ENCODE assay signal across 1 cellular context in the genomic region with DNA sequence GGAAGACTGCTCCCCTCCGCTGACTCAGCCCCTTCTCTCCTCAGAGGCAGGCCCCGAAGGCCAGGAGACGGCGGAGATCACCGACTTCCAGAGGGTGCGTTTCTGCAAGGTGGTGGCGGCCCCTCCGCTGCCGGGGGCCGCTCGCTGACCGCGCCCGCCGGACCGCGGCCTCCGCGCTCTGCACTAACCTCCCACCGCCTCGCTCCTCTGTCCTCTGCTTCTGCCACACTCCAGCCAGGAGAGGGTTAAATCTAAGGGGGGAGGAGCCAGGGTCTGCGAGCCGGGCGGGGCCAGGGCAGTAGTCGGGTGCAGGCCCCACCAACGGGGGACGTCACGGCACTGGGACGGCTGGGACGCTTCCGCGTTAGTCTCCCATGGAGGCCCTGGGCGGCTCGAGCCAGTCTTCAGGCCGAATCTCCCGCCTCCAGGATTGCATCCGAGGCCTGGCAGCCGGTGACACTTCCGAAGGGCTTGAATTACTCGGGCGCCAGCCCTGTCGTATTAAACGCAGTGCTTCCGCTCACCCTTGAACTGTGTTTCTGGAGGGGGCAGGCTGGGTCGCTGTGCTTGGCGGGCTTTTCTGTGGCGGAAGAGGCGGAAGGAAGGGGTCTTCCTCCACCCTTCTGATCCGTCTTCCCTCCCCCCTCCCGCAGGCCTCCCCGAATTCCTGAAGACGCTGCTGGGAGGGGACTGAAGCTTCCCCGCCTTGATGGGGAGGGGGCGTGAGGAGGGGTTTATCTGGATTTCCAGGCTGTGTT.
TF ChIP-seq lines count a peak whose summit lies in the region.

No MANE protein-coding gene starts in this region.

TF ChIP-seq in HepG2, 621 proteins besides CTCF, POLR2A, EP300 and RAD21 (continued from another document and continues in another):
- peak; percentile 57; the same call in 1 of the 2 replicates for TF ChIP-seq ZNF143 (CRISPR knock-in tag; IDR thresholded peaks at IDR 0.05)
- TF ChIP-seq RBM39 (IDR thresholded peaks at IDR 0.05; ENCODE audit: low read depth, low read length, poor library complexity, severe bottlenecking): peak; percentile 16
- peak; percentile 36; the same call in 1 of the 2 replicates for TF ChIP-seq WIZ (CRISPR knock-in tag; IDR thresholded peaks at IDR 0.05)
- 0 out of 2 replicates have a peak, but pooled peaks have one; percentile 42 for TF ChIP-seq ZNF275 (CRISPR knock-in tag; IDR thresholded peaks at IDR 0.05; ENCODE audit: borderline replicate concordance)
- TF ChIP-seq E2F1 (CRISPR knock-in tag; IDR thresholded peaks at IDR 0.05): 0 out of 2 replicates have a peak, but pooled peaks have one; percentile 23
- 0 out of 2 replicates have a peak, but pooled peaks have one; percentile 73 for TF ChIP-seq ZNF564 (CRISPR knock-in tag; IDR thresholded peaks at IDR 0.05)
- TF ChIP-seq TAF1 (CRISPR knock-in tag; IDR thresholded peaks at IDR 0.05): peak; percentile 69; the same call in 1 of the 2 replicates
- TF ChIP-seq SOX6 (IDR thresholded peaks at IDR 0.05): no peak
- peak; percentile 44; the same call in 1 of the 2 replicates for TF ChIP-seq SOX6 (CRISPR knock-in tag; IDR thresholded peaks at IDR 0.05)
- peak; percentile 41; the same call in 1 of the 2 replicates for TF ChIP-seq SALL1 (CRISPR knock-in tag; IDR thresholded peaks at IDR 0.05)
- peak; percentile 50; the same call in 1 of the 2 replicates for TF ChIP-seq ATF2 (CRISPR knock-in tag; IDR thresholded peaks at IDR 0.05)
- TF ChIP-seq ZNF773 (CRISPR knock-in tag; IDR thresholded peaks at IDR 0.05; ENCODE audit: borderline replicate concordance): no peak
- TF ChIP-seq POGZ (CRISPR knock-in tag; IDR thresholded peaks at IDR 0.05): peak; percentile 55
- TF ChIP-seq MEIS1 (CRISPR knock-in tag; IDR thresholded peaks at IDR 0.05; ENCODE audit: borderline replicate concordance): peak; percentile 72; the same call in 1 of the 2 replicates
- TF ChIP-seq MAFK (conservative IDR thresholded peaks at IDR 0.05 in 1 of 2, IDR thresholded peaks at IDR 0.05 in 1 of 2; ENCODE audit: low read length in 2 of 2): 0 out of 4 replicates have a peak, but pooled peaks of 1 of the 2 experiments have one; percentile 2
- TF ChIP-seq, protein P1, sequence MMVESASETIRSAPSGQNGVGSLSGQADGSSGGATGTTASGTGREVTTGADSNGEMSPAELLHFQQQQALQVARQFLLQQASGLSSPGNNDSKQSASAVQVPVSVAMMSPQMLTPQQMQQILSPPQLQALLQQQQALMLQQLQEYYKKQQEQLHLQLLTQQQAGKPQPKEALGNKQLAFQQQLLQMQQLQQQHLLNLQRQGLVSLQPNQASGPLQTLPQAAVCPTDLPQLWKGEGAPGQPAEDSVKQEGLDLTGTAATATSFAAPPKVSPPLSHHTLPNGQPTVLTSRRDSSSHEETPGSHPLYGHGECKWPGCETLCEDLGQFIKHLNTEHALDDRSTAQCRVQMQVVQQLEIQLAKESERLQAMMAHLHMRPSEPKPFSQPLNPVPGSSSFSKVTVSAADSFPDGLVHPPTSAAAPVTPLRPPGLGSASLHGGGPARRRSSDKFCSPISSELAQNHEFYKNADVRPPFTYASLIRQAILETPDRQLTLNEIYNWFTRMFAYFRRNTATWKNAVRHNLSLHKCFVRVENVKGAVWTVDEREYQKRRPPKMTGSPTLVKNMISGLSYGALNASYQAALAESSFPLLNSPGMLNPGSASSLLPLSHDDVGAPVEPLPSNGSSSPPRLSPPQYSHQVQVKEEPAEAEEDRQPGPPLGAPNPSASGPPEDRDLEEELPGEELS (CRISPR knock-in tag; IDR thresholded peaks at IDR 0.05): 0 out of 2 replicates have a peak, but pooled peaks have one; percentile 12
- TF ChIP-seq HOXD1 (CRISPR knock-in tag; IDR thresholded peaks at IDR 0.05): 0 out of 2 replicates have a peak, but pooled peaks have one; percentile 18
- TF ChIP-seq ZNF7 (CRISPR knock-in tag; IDR thresholded peaks at IDR 0.05): no peak
- no peak for TF ChIP-seq ZSCAN20 (CRISPR knock-in tag; IDR thresholded peaks at IDR 0.05; ENCODE audit: borderline replicate concordance)
- TF ChIP-seq, protein P2, sequence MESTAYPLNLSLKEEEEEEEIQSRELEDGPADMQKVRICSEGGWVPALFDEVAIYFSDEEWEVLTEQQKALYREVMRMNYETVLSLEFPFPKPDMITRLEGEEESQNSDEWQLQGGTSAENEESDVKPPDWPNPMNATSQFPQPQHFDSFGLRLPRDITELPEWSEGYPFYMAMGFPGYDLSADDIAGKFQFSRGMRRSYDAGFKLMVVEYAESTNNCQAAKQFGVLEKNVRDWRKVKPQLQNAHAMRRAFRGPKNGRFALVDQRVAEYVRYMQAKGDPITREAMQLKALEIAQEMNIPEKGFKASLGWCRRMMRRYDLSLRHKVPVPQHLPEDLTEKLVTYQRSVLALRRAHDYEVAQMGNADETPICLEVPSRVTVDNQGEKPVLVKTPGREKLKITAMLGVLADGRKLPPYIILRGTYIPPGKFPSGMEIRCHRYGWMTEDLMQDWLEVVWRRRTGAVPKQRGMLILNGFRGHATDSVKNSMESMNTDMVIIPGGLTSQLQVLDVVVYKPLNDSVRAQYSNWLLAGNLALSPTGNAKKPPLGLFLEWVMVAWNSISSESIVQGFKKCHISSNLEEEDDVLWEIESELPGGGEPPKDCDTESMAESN (CRISPR knock-in tag; conservative IDR thresholded peaks at IDR 0.05): 0 out of 2 replicates have a peak, but pooled peaks have one; percentile 18
- peak; percentile 55; the same call in 1 of the 2 replicates for TF ChIP-seq GFI1 (CRISPR knock-in tag; IDR thresholded peaks at IDR 0.05; ENCODE audit: borderline replicate concordance)
- TF ChIP-seq, protein P3, sequence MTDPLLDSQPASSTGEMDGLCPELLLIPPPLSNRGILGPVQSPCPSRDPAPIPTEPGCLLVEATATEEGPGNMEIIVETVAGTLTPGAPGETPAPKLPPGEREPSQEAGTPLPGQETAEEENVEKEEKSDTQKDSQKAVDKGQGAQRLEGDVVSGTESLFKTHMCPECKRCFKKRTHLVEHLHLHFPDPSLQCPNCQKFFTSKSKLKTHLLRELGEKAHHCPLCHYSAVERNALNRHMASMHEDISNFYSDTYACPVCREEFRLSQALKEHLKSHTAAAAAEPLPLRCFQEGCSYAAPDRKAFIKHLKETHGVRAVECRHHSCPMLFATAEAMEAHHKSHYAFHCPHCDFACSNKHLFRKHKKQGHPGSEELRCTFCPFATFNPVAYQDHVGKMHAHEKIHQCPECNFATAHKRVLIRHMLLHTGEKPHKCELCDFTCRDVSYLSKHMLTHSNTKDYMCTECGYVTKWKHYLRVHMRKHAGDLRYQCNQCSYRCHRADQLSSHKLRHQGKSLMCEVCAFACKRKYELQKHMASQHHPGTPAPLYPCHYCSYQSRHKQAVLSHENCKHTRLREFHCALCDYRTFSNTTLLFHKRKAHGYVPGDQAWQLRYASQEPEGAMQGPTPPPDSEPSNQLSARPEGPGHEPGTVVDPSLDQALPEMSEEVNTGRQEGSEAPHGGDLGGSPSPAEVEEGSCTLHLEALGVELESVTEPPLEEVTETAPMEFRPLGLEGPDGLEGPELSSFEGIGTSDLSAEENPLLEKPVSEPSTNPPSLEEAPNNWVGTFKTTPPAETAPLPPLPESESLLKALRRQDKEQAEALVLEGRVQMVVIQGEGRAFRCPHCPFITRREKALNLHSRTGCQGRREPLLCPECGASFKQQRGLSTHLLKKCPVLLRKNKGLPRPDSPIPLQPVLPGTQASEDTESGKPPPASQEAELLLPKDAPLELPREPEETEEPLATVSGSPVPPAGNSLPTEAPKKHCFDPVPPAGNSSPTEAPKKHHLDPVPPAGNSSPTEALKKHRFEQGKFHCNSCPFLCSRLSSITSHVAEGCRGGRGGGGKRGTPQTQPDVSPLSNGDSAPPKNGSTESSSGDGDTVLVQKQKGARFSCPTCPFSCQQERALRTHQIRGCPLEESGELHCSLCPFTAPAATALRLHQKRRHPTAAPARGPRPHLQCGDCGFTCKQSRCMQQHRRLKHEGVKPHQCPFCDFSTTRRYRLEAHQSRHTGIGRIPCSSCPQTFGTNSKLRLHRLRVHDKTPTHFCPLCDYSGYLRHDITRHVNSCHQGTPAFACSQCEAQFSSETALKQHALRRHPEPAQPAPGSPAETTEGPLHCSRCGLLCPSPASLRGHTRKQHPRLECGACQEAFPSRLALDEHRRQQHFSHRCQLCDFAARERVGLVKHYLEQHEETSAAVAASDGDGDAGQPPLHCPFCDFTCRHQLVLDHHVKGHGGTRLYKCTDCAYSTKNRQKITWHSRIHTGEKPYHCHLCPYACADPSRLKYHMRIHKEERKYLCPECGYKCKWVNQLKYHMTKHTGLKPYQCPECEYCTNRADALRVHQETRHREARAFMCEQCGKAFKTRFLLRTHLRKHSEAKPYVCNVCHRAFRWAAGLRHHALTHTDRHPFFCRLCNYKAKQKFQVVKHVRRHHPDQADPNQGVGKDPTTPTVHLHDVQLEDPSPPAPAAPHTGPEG (CRISPR knock-in tag; IDR thresholded peaks at IDR 0.05): no peak
- TF ChIP-seq MAFG (CRISPR knock-in tag; IDR thresholded peaks at IDR 0.05): 0 out of 2 replicates have a peak, but pooled peaks have one; percentile 47
- TF ChIP-seq ZNF235 (CRISPR knock-in tag; IDR thresholded peaks at IDR 0.05; ENCODE audit: borderline replicate concordance): 0 out of 2 replicates have a peak, but pooled peaks have one; percentile 72
- 0 out of 2 replicates have a peak, but pooled peaks have one; percentile 18 for TF ChIP-seq TGIF2 (CRISPR knock-in tag; IDR thresholded peaks at IDR 0.05)
- peak; percentile 70 for TF ChIP-seq XRCC5 (optimal IDR thresholded peaks at IDR 0.05; ENCODE audit: low read length)
- TF ChIP-seq NR3C1 (CRISPR knock-in tag; IDR thresholded peaks at IDR 0.05): no peak
- peak; percentile 68; the same call in 1 of the 2 replicates for TF ChIP-seq KDM3A (CRISPR knock-in tag; IDR thresholded peaks at IDR 0.05; ENCODE audit: low read depth)
- TF ChIP-seq, protein P4, sequence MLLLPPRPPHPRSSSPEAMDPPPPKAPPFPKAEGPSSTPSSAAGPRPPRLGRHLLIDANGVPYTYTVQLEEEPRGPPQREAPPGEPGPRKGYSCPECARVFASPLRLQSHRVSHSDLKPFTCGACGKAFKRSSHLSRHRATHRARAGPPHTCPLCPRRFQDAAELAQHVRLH (CRISPR knock-in tag; IDR thresholded peaks at IDR 0.05; ENCODE audit: borderline replicate concordance, low read depth): no peak
- 0 out of 2 replicates have a peak, but pooled peaks have one; percentile 17 for TF ChIP-seq ZNF724P (CRISPR knock-in tag; IDR thresholded peaks at IDR 0.05; ENCODE audit: borderline replicate concordance)
- TF ChIP-seq AHDC1 (CRISPR knock-in tag; IDR thresholded peaks at IDR 0.05; ENCODE audit: borderline replicate concordance): no peak
- peak; percentile 70; the same call in 1 of the 2 replicates for TF ChIP-seq ZIK1 (CRISPR knock-in tag; IDR thresholded peaks at IDR 0.05; ENCODE audit: borderline replicate concordance, low read depth)
- TF ChIP-seq BRCA1 (CRISPR knock-in tag; IDR thresholded peaks at IDR 0.05): no peak
